Comparison of ENCODE assay signal across 16 cellular contexts in genomic region chr1:159421821-159422220, GRCh38. TPM values are rescaled to one million over a fixed set of nuclear protein-coding genes. Genes with fewer than 3 reads are reported as not detected.
DNase-seq lines count a peak whose midpoint lies in the region; ATAC-seq, FAIRE-seq and TF ChIP-seq lines count a peak whose summit lies in the region.
"Had no signal": no experiment of that assay in that cellular context is flagged by ENCODE, and none has a peak within 500 bp of the region (broad histone marks: within the 10 kb centered on the region; RNA-seq: fewer than 3 reads in every experiment).

No MANE protein-coding gene starts in this region.

- peaks cover 2% of the 10 kb centered on the region for H3K27me3 Mint-ChIP-seq in GM23338 (ENCODE audit: insufficient read depth, low read depth, poor library complexity)

- no peak overlapping the region for H3K4me2 ChIP-seq in GM23338

- no peaks in the 10 kb centered on the region for H4K20me1 ChIP-seq in GM23338 (replicated peaks; ENCODE audit: insufficient read depth)

- H3K27ac Mint-ChIP-seq in GM23338, result no peak overlapping the region
- H3K27ac Mint-ChIP-seq: T-helper 17 cell had no signal

- peak; percentile 98 for ATAC-seq in GM23338
- ATAC-seq in mucosa of descending colon, result no peak
- ATAC-seq in GM18870 (IDR thresholded peaks at IDR 0.05; ENCODE audit: unreplicated experiment), result no peak
- ATAC-seq: T-helper 17 cell had no signal

- peaks cover 3 to 9% of the 10 kb centered on the region in 2 donors for H3K9me3 ChIP-seq in kidney (ENCODE audit: control insufficient read depth in 1 of 2, low read length in 2 of 2)
- peaks cover 18% of the 10 kb centered on the region for H3K9me3 ChIP-seq in mucosa of descending colon

- no peaks in the 10 kb centered on the region for H3K9me2 ChIP-seq in GM23338 (ENCODE audit: insufficient read depth)

- FAIRE-seq in kidney (lab: Jason Lieb, UNC), result no peak
- FAIRE-seq: colon, GM12892, islet of Langerhans had no signal

- no peak overlapping the region for H2AFZ ChIP-seq in GM23338

- no peaks in the 10 kb centered on the region for H3F3A ChIP-seq in GM23338 (replicated peaks; ENCODE audit: low read depth)

- H3K9ac ChIP-seq in kidney (ENCODE audit: low read length in 2 of 2), result no peak overlapping the region

- H3K79me2 ChIP-seq in GM23338 (replicated peaks; ENCODE audit: insufficient read depth), result no peaks in the 10 kb centered on the region

- H3K4me1 ChIP-seq in GM23338 (ENCODE audit: insufficient read depth), result no peaks in the 10 kb centered on the region
- no peaks in the 10 kb centered on the region for H3K4me1 ChIP-seq in kidney (ENCODE audit: control insufficient read depth in 1 of 2, insufficient read depth in 1 of 2, low read depth in 1 of 2, low read length in 2 of 2)
- H3K4me1 ChIP-seq in mucosa of descending colon (ENCODE audit: low read depth), result no peaks in the 10 kb centered on the region

- no peaks in the 10 kb centered on the region for H3K27me3 ChIP-seq in GM23338 (ENCODE audit: insufficient read depth)

- in situ Hi-C loops in SK-MEL-5 (cut with HindIII; ENCODE audit: low pct_unique_long_range_greater_than_20kb, low sequenced_read_pairs), result no loop called here

- no peaks in the 10 kb centered on the region for H3K4me1 Mint-ChIP-seq in GM23338
- H3K4me1 Mint-ChIP-seq: T-helper 17 cell had no signal

- intact Hi-C loops in kidney (cut with DNase I), result no loop called here
- intact Hi-C loops in mucosa of descending colon (cut with DNase I, micrococcal nuclease), result no loop called here

- no peaks in the 10 kb centered on the region for H3K36me3 ChIP-seq in GM23338 (ENCODE audit: insufficient read depth)
- no peaks in the 10 kb centered on the region for H3K36me3 ChIP-seq in kidney (ENCODE audit: control insufficient read depth in 1 of 2, insufficient read depth in 2 of 2, low read length in 2 of 2)
- no peaks in the 10 kb centered on the region for H3K36me3 ChIP-seq in mucosa of descending colon (ENCODE audit: low read depth)
- H3K36me3 ChIP-seq: thoracic aorta had no signal

- no peak overlapping the region for H3K4me3 Mint-ChIP-seq in GM23338
- H3K4me3 Mint-ChIP-seq: T-helper 17 cell had no signal

- H3K36me3 Mint-ChIP-seq in GM23338 (ENCODE audit: low read depth), result peaks cover 10% of the 10 kb centered on the region; the same call in 2 of the 3 replicates

- H3K27ac ChIP-seq in GM23338 (ENCODE audit: low read depth), result no peak overlapping the region
- no peak overlapping the region for H3K27ac ChIP-seq in kidney (ENCODE audit: low read depth in 2 of 2, low read length in 2 of 2)
- H3K27ac ChIP-seq: thoracic aorta had no signal

- H3K4me3 ChIP-seq in AG09309 (ENCODE audit: control insufficient read depth, low read depth, low read length) (no peak overlapping the region), GM23338 (no peak overlapping the region), kidney (ENCODE audit: low read length in 2 of 2) (no peak overlapping the region), mucosa of descending colon (no peak overlapping the region)
- H3K4me3 ChIP-seq: thoracic aorta had no signal

- TF ChIP-seq CTCF in AG09309 (IDR thresholded peaks at IDR 0.05; ENCODE audit: control insufficient read depth, insufficient read depth, low read depth, low read length, missing control alignments) (peak; percentile 3), GM23338 (conservative IDR thresholded peaks at IDR 0.05; ENCODE audit: low read depth in 2 of 2) (peak; percentile 62 to 81), kidney (IDR thresholded peaks at IDR 0.05; ENCODE audit: borderline replicate concordance, extremely low read depth, insufficient read depth) (no peak), mucosa of descending colon (IDR thresholded peaks at IDR 0.05) (no peak)

- DNase-seq in AG09309 (ENCODE audit: low read depth) (no peak), GM23338 (ENCODE audit: low spot score) (peak; percentile 67), SK-MEL-5 (ENCODE audit: low read depth, low spot score) (peak; percentile 11), iPS DF 19.7 (ENCODE audit: low read depth, low spot score) (peak; percentile 33), RPMI8226 (no peak), kidney (no peak), mucosa of descending colon (no peak)
- DNase-seq: activated CD4-positive, alpha-beta T cell treated with anti-CD3 and anti-CD28 coated beads for 4 hours; activated T-cell treated with anti-CD3 and anti-CD28 coated beads, Interleukin-2, amount 50 U/mL, for 48 hours; DMS153; T-helper 17 cell had no signal

- peaks cover 19% of the 10 kb centered on the region for H3K9me3 Mint-ChIP-seq in GM23338

TF ChIP-seq in GM23338, 12 proteins besides CTCF, POLR2A, EP300 and RAD21 (continues in another document):
- TF ChIP-seq JUNB (IDR thresholded peaks at IDR 0.05; ENCODE audit: unreplicated experiment), result no peak
- TF ChIP-seq EZH2 (IDR thresholded peaks at IDR 0.05; ENCODE audit: low read depth, unreplicated experiment), result no peak
- no peak for TF ChIP-seq STAT1 (IDR thresholded peaks at IDR 0.05; ENCODE audit: unreplicated experiment)
- TF ChIP-seq REST (IDR thresholded peaks at IDR 0.05; ENCODE audit: unreplicated experiment), result no peak
- no peak for TF ChIP-seq EZH2phosphoT487 (IDR thresholded peaks at IDR 0.05; ENCODE audit: unreplicated experiment)
- no peak for TF ChIP-seq POLR2AphosphoS5 (IDR thresholded peaks at IDR 0.05; ENCODE audit: low read depth)

RNA-seq across cellular contexts. Expression of gene OR10J4, which starts 10.2 kb away (rescaled TPM):
- not detected in 2 replicates for total RNA-seq in GM23338 (2014; rRNA removed; shearing (Covaris generic))
- polyA plus RNA-seq in GM23338 (2016; fragmentation: Nextera tagmentation; extraction: Ambion mirVana) (not detected in 2 replicates), kidney (ENCODE audit: insufficient read depth, low read depth, low replicate concordance) (not detected)
- not detected in 2 replicates for total RNA-seq in SK-MEL-5 (2014; rRNA removed; shearing (Covaris generic))
- polyA plus RNA-seq in SK-MEL-5 (2015; cell fraction: cytosol; rRNA removed), result not detected in 2 replicates
- polyA plus RNA-seq in SK-MEL-5 (2015; cell fraction: nucleus; rRNA removed), result not detected in 2 replicates
- total RNA-seq in kidney (not detected), mucosa of descending colon (not detected)
- total RNA-seq: T-helper 17 cell, thoracic aorta had no signal

RNA-seq across cellular contexts. Expression of gene OR10J1, which starts 17.7 kb away (rescaled TPM):
- not detected in 2 replicates for total RNA-seq in GM23338 (2014; rRNA removed; shearing (Covaris generic))
- not detected in 2 replicates for polyA plus RNA-seq in GM23338 (2016; fragmentation: Nextera tagmentation; extraction: Ambion mirVana)
- not detected in 2 replicates for total RNA-seq in SK-MEL-5 (2014; rRNA removed; shearing (Covaris generic))
- polyA plus RNA-seq in SK-MEL-5 (2015; cell fraction: cytosol; rRNA removed), result not detected in 2 replicates
- polyA plus RNA-seq in SK-MEL-5 (2015; cell fraction: nucleus; rRNA removed), result not detected in 2 replicates
- not detected for total RNA-seq in kidney
- polyA plus RNA-seq in kidney (ENCODE audit: insufficient read depth, low read depth, low replicate concordance), result not detected
- total RNA-seq in mucosa of descending colon, result not detected
- total RNA-seq: T-helper 17 cell, thoracic aorta had no signal

Comparison
In these comparisons a context has a peak if more than half of its experiments do, and no peak if none do; other contexts are left out.
1. DNase-seq: peak in GM23338 (single experiment), SK-MEL-5 (single experiment) and iPS DF 19.7 (single experiment); none in AG09309 (single experiment), RPMI8226 (single experiment), kidney (single experiment) and mucosa of descending colon (0 of 3).
2. CTCF ChIP-seq: peak in AG09309 (single experiment) and GM23338 (2 of 2); none in kidney (single experiment) and mucosa of descending colon (single experiment).